ENCODE assay signal across 9 cellular contexts in the genomic region with DNA sequence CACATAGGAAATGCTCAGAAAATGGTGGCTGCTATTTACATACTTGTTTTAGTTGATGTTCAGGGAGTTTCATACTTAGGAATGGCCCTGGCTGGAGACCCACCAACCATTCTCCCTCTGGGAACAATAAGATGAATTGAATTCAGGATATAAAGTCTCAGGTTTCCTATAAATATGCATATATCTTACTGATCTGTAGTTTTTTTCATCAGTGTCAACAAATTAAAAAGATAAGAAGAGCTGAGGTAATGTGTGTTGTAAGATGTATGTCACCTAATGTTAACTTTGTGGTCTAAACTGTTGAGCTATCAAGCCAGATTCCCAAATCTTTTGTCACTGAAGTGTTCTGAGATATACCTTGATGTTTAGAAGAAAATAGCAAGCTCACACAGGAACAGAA.
"Had no signal": no experiment of that assay in that cellular context is flagged by ENCODE, and none has a peak within 500 bp of the region (broad histone marks: within the 10 kb centered on the region; RNA-seq: fewer than 3 reads in every experiment).

No MANE protein-coding gene starts in this region.

- H3K9me3 Mint-ChIP-seq: H9, HFFc6 had no signal

- H3K4me3 Mint-ChIP-seq: H9, HFFc6 had no signal

- H3K4me1 Mint-ChIP-seq: H9 had no signal

- ATAC-seq: K562 had no signal

- DNase-seq: GM23248, GOT3, H9, HCEC 1CT, HFFc6, IMR-90, KG1 had no signal

- H3K4me3 ChIP-seq: GM23248, K562 had no signal

- FAIRE-seq: HTR-8/SVneo, K562 had no signal

- H3K27ac Mint-ChIP-seq: H9, HFFc6 had no signal
